Comparison of ENCODE assay signal across 16 cellular contexts in the genomic region with DNA sequence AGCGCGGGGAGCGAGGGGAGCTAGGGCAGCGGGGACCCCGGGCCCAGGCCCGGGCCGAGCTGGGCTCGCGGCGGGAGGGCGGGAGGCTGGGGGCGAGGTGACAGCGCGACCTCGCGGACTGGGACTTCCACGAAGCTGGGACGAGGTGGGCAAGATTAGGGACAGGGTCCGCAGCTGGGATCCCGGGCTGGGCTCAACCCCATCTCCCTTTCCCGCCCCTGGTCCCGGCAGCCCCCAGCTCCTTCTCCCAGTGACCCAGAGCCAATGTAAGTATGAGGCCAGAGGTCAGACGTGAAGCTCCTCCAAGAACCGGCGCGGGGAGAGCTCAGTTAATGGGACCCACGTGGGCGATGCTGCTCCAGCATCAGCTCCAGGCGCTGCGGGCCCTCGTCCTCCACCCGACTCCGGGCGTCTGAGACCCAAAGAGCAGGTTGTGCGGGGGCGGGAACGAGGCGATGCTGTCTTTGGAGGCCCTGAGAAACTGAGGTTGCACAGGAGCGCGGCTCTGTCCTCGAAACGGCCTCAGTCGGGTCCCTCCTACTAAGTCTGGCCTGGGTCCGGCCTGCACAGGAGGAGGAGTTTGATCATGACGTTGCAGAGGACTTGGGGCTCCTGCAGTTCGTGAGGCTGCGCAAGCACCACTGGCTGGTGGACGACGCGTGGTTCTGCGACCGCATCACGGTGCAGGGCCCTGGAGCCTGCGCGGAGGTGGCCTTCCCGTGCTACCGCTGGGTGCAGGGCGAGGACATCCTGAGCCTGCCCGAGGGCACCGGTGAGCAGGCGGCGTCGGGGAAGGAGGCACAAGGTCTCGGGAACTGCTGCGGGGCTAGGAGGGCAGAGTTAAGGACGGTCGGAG. TPM values are rescaled to one million over a fixed set of nuclear protein-coding genes. Genes with fewer than 3 reads are reported as not detected.
DNase-seq lines count a peak whose midpoint lies in the region; ATAC-seq and TF ChIP-seq lines count a peak whose summit lies in the region.
"Had no signal": no experiment of that assay in that cellular context is flagged by ENCODE, and none has a peak within 500 bp of the region (broad histone marks: within the 10 kb centered on the region; RNA-seq: fewer than 3 reads in every experiment).

No MANE protein-coding gene starts in this region.

- H3K4me1 ChIP-seq in breast epithelium: peaks cover 0 to 6% of the 10 kb centered on the region in 2 donors
- peaks cover 0 to 17% (median 8%) of the 10 kb centered on the region in 9 donors for H3K4me1 ChIP-seq in heart right ventricle
- H3K4me1 ChIP-seq in neural progenitor cell: peaks cover 11% of the 10 kb centered on the region
- peaks cover 3% of the 10 kb centered on the region for H3K4me1 ChIP-seq in upper lobe of right lung

- intact Hi-C loops in breast epithelium (cut with DNase I; ENCODE audit: low total_unique reads): no loop called here
- intact Hi-C loops in MCF 10A (cut with micrococcal nuclease): no loop called here
- intact Hi-C loops in heart right ventricle (cut with DNase I): loop anchor here in 1 of 10 donors (5.0 kb wide), 1 partner anchor 329 kb away; no protein-coding TSS in a partner anchor
- intact Hi-C loops in upper lobe of right lung (cut with DNase I): no loop called here

- H3K27ac Mint-ChIP-seq in MCF 10A (ENCODE audit: low read depth, unreplicated experiment): no peak overlapping the region
- no peak overlapping the region for H3K27ac Mint-ChIP-seq in neural progenitor cell
- no peak overlapping the region for H3K27ac Mint-ChIP-seq in activated CD4-positive, alpha-beta T cell treated with anti-CD3 and anti-CD28 coated beads, Interleukin-2, amount 10 ng/mL, durations not matched to agents 7 days and 5 days
- H3K27ac Mint-ChIP-seq: dendritic cell treated with granulocyte-macrophage colony-stimulating factor and Interleukin-4, amounts not matched to agents 40 ng/mL and 50 ng/mL, for 4 days had no signal

- H3K9me3 Mint-ChIP-seq in MCF 10A (ENCODE audit: unreplicated experiment) (no peaks in the 10 kb centered on the region), neural progenitor cell (peaks cover 3% of the 10 kb centered on the region)
- H3K9me3 Mint-ChIP-seq in activated CD4-positive, alpha-beta T cell treated with anti-CD3 and anti-CD28 coated beads, Interleukin-2, amount 10 ng/mL, durations not matched to agents 7 days and 5 days: no peaks in the 10 kb centered on the region
- H3K9me3 Mint-ChIP-seq: dendritic cell treated with granulocyte-macrophage colony-stimulating factor and Interleukin-4, amounts not matched to agents 40 ng/mL and 50 ng/mL, for 4 days had no signal

- peaks cover 34% of the 10 kb centered on the region for H3K36me3 Mint-ChIP-seq in MCF 10A (ENCODE audit: insufficient read depth, unreplicated experiment)
- peaks cover 11% of the 10 kb centered on the region for H3K36me3 Mint-ChIP-seq in neural progenitor cell
- peaks cover 36% of the 10 kb centered on the region for H3K36me3 Mint-ChIP-seq in activated CD4-positive, alpha-beta T cell treated with anti-CD3 and anti-CD28 coated beads, Interleukin-2, amount 10 ng/mL, durations not matched to agents 7 days and 5 days (ENCODE audit: low read depth)

- CTCF ChIA-PET in MCF 10A (lab: Yijun Ruan, JAX): interaction anchor here (0.8 to 1.3 kb wide), 2 partner anchors 8 to 85 kb away, joined by 3 to 4 read pairs; no protein-coding TSS in a partner anchor
- CTCF ChIA-PET in activated CD4-positive, alpha-beta T cell treated with anti-CD3 and anti-CD28 coated beads, Interleukin-2, amount 10 ng/mL, durations not matched to agents 7 days and 5 days (lab: Charles Lee): interaction anchor here (0.9 to 1.8 kb wide), 2 partner anchors 8 to 11 kb away, joined by 3 to 13 read pairs; no protein-coding TSS in a partner anchor

- H3K9ac ChIP-seq in neural progenitor cell: no peak overlapping the region

- peaks cover 8% of the 10 kb centered on the region for H3K36me3 ChIP-seq in breast epithelium
- peaks cover 0 to 48% (median 0%) of the 10 kb centered on the region in 9 donors for H3K36me3 ChIP-seq in heart right ventricle
- H3K36me3 ChIP-seq in neural progenitor cell: no peaks in the 10 kb centered on the region
- peaks cover 18% of the 10 kb centered on the region for H3K36me3 ChIP-seq in upper lobe of right lung

- TF ChIP-seq CTCF in breast epithelium (IDR thresholded peaks at IDR 0.05) (no peak), MCF 10A (IDR thresholded peaks at IDR 0.05; ENCODE audit: unreplicated experiment) (no peak), heart right ventricle (IDR thresholded peaks at IDR 0.05) (no peak), neural progenitor cell (IDR thresholded peaks at IDR 0.05) (no peak), upper lobe of right lung (IDR thresholded peaks at IDR 0.05) (no peak)

- H4K20me1 ChIP-seq in neural progenitor cell (ENCODE audit: low read depth): peaks cover 3% of the 10 kb centered on the region

- H3K9me3 ChIP-seq in breast epithelium: no peaks in the 10 kb centered on the region
- no peaks in the 10 kb centered on the region for H3K9me3 ChIP-seq in heart right ventricle
- no peaks in the 10 kb centered on the region for H3K9me3 ChIP-seq in neural progenitor cell (ENCODE audit: low read depth)
- no peaks in the 10 kb centered on the region for H3K9me3 ChIP-seq in upper lobe of right lung
- H3K9me3 ChIP-seq: gastroesophageal sphincter had no signal

- H3K27ac ChIP-seq in breast epithelium (no peak overlapping the region), heart right ventricle (no peak overlapping the region), neural progenitor cell (no peak overlapping the region), upper lobe of right lung (no peak overlapping the region)
- H3K27ac ChIP-seq: gastroesophageal sphincter, VCaP had no signal

- no peak for DNase-seq in breast epithelium (ENCODE audit: low spot score in 2 of 2)
- no peak for DNase-seq in MCF 10A (ENCODE audit: unreplicated experiment)
- DNase-seq in heart right ventricle: no peak
- DNase-seq in neural progenitor cell (ENCODE audit: low spot score): no peak
- no peak for DNase-seq in upper lobe of right lung
- no peak for DNase-seq in stimulated activated CD4-positive, alpha-beta T cell treated with anti-CD3 and anti-CD28 coated beads, Interleukin-1b, Interleukin-23, amount 100 ng/mL, for 48 hours
- DNase-seq in NCI-H226: no peak
- no peak for DNase-seq in activated CD4-positive, alpha-beta T cell treated with anti-CD3 and anti-CD28 coated beads, Interleukin-2, amount 10 ng/mL, durations not matched to agents 7 days and 5 days
- DNase-seq: midbrain, NCI-H2081 had no signal

- POLR2A ChIA-PET in MCF 10A (lab: Yijun Ruan, JAX): interaction anchor here (1.2 kb wide), 1 partner anchor 8 kb away, joined by 3 read pairs; no protein-coding TSS in a partner anchor
- POLR2A ChIA-PET in activated CD4-positive, alpha-beta T cell treated with anti-CD3 and anti-CD28 coated beads, Interleukin-2, amount 10 ng/mL, durations not matched to agents 7 days and 5 days (lab: Charles Lee): no interaction called here

- H3K79me2 ChIP-seq in neural progenitor cell (ENCODE audit: low read depth): no peaks in the 10 kb centered on the region

- H3K27me3 Mint-ChIP-seq in MCF 10A (ENCODE audit: insufficient read depth, unreplicated experiment): no peaks in the 10 kb centered on the region
- peaks cover 11% of the 10 kb centered on the region for H3K27me3 Mint-ChIP-seq in neural progenitor cell (ENCODE audit: insufficient read depth, low read depth)
- no peaks in the 10 kb centered on the region for H3K27me3 Mint-ChIP-seq in activated CD4-positive, alpha-beta T cell treated with anti-CD3 and anti-CD28 coated beads, Interleukin-2, amount 10 ng/mL, durations not matched to agents 7 days and 5 days

- peak overlapping the region; percentile 81 for H3K4me2 ChIP-seq in neural progenitor cell

- BruUV-seq in MCF 10A (replicated peaks; lab: Mats Ljungman, UMichigan): no TSS peak

- peaks cover 8% of the 10 kb centered on the region for H3F3A ChIP-seq in neural progenitor cell (ENCODE audit: low read depth)

- peak overlapping the region; percentile 90 for H2AFZ ChIP-seq in neural progenitor cell (replicated peaks)

- H3K4me3 Mint-ChIP-seq in MCF 10A (ENCODE audit: unreplicated experiment) (no peak overlapping the region), neural progenitor cell (no peak overlapping the region)
- no peak overlapping the region for H3K4me3 Mint-ChIP-seq in activated CD4-positive, alpha-beta T cell treated with anti-CD3 and anti-CD28 coated beads, Interleukin-2, amount 10 ng/mL, durations not matched to agents 7 days and 5 days
- H3K4me3 Mint-ChIP-seq: dendritic cell treated with granulocyte-macrophage colony-stimulating factor and Interleukin-4, amounts not matched to agents 40 ng/mL and 50 ng/mL, for 4 days had no signal

- peak overlapping the region; percentile 21 to 66 (median 47) for H3K4me3 ChIP-seq in breast epithelium
- H3K4me3 ChIP-seq in heart right ventricle: peak overlapping the region in 9 of 10 donors; percentile 21 to 45 (median 41)
- H3K4me3 ChIP-seq in neural progenitor cell: peak overlapping the region; percentile 41
- H3K4me3 ChIP-seq in upper lobe of right lung: no peak overlapping the region

- peak in 4 of 8 donors; percentile 17 to 31 (median 24) for ATAC-seq in heart right ventricle
- ATAC-seq in upper lobe of right lung: peak; percentile 4
- ATAC-seq: SK-N-SH treated with all-trans-retinoic acid at 6 μM for 48 hours had no signal

- H3K4me1 Mint-ChIP-seq in MCF 10A (ENCODE audit: insufficient read depth, unreplicated experiment) (no peaks in the 10 kb centered on the region), neural progenitor cell (peaks cover 2% of the 10 kb centered on the region)
- H3K4me1 Mint-ChIP-seq in activated CD4-positive, alpha-beta T cell treated with anti-CD3 and anti-CD28 coated beads, Interleukin-2, amount 10 ng/mL, durations not matched to agents 7 days and 5 days: no peaks in the 10 kb centered on the region

- H3K27me3 ChIP-seq in breast epithelium: no peaks in the 10 kb centered on the region
- H3K27me3 ChIP-seq in heart right ventricle: peaks cover 0 to under 1% (median 0%) of the 10 kb centered on the region in 7 donors
- H3K27me3 ChIP-seq in neural progenitor cell: peaks cover 39% of the 10 kb centered on the region
- no peaks in the 10 kb centered on the region for H3K27me3 ChIP-seq in upper lobe of right lung

- WGBS in heart right ventricle, 2 donors: 58 to 63% methylated on average over 66 to 67 of the region's 67 CpGs

- no peak for TF ChIP-seq POLR2A in breast epithelium (IDR thresholded peaks at IDR 0.05)

RNA-seq across cellular contexts. Expression of a gene that starts 0.6 kb away (rescaled TPM):
- total RNA-seq in breast epithelium: not detected
- not detected in 2 replicates for total RNA-seq in MCF 10A (2022)
- total RNA-seq in heart right ventricle: under 1 TPM in 1 of 10 donors, not detected in 9; 0.11 TPM
- under 1 TPM in 1 of 2 donors, not detected in 1; 0.04 TPM for polyA plus RNA-seq in heart right ventricle
- total RNA-seq in neural progenitor cell (ENCODE audit: low replicate concordance): 0.21 and 0.40 TPM in 2 replicates
- total RNA-seq in upper lobe of right lung: 0.17 TPM
- total RNA-seq in activated CD4-positive, alpha-beta T cell treated with anti-CD3 and anti-CD28 coated beads, Interleukin-2, amount 10 ng/mL, durations not matched to agents 7 days and 5 days: not detected
- total RNA-seq: pulmonary artery endothelial cell had no signal

RNA-seq across cellular contexts. Expression of a gene that starts 15.9 kb away (rescaled TPM):
- total RNA-seq in breast epithelium (100 to 1,000 TPM in 1 of 3 donors, 10 to 100 TPM in 2; 18.7 to 154 (median 93.4) TPM), MCF 10A (2022) (155 and 209 TPM in 2 replicates), heart right ventricle (100 to 1,000 TPM; 144 to 241 (median 160) TPM), neural progenitor cell (ENCODE audit: low replicate concordance) (104 and 137 TPM in 2 replicates), upper lobe of right lung (284 TPM)
- 100 to 1,000 TPM; 220 to 429 TPM for polyA plus RNA-seq in heart right ventricle
- total RNA-seq in activated CD4-positive, alpha-beta T cell treated with anti-CD3 and anti-CD28 coated beads, Interleukin-2, amount 10 ng/mL, durations not matched to agents 7 days and 5 days: 100 to 1,000 TPM; 134 to 170 TPM

RNA-seq across cellular contexts. Expression of a gene that starts 26.4 kb away (rescaled TPM):
- 1 to 10 TPM; 1.4 to 5.9 (median 4.1) TPM for total RNA-seq in breast epithelium
- total RNA-seq in MCF 10A (2022): not detected in 2 replicates
- 10 to 100 TPM in 8 of 10 donors, 1 to 10 TPM in 2; 9.6 to 35.4 (median 18.3) TPM for total RNA-seq in heart right ventricle
- 1 to 10 TPM; 9.5 to 9.7 TPM for polyA plus RNA-seq in heart right ventricle
- total RNA-seq in neural progenitor cell (ENCODE audit: low replicate concordance): 3.8 and 5.3 TPM in 2 replicates
- total RNA-seq in upper lobe of right lung: 42.6 TPM
- total RNA-seq in activated CD4-positive, alpha-beta T cell treated with anti-CD3 and anti-CD28 coated beads, Interleukin-2, amount 10 ng/mL, durations not matched to agents 7 days and 5 days: under 1 TPM; 0.40 TPM

RNA-seq across cellular contexts. Expression of a gene that starts 39.3 kb away (rescaled TPM):
- total RNA-seq in breast epithelium (1 to 10 TPM in 2 of 3 donors, under 1 TPM in 1; 0.32 to 3.5 (median 2.6) TPM), MCF 10A (2022) (7.5 and 11.1 TPM in 2 replicates), heart right ventricle (1 to 10 TPM in 9 of 10 donors, under 1 TPM in 1; 0.70 to 2.1 (median 1.5) TPM), neural progenitor cell (ENCODE audit: low replicate concordance) (1.4 TPM in 1 of 2 replicates, not detected in the other), upper lobe of right lung (10.1 TPM)
- 1 to 10 TPM; 1.1 to 2.0 TPM for polyA plus RNA-seq in heart right ventricle
- total RNA-seq in activated CD4-positive, alpha-beta T cell treated with anti-CD3 and anti-CD28 coated beads, Interleukin-2, amount 10 ng/mL, durations not matched to agents 7 days and 5 days: 10 to 100 TPM; 18.0 to 19.1 TPM

RNA-seq across cellular contexts. Expression of a gene that starts 47.4 kb away (rescaled TPM):
- total RNA-seq in breast epithelium (1 to 10 TPM in 2 of 3 donors, not detected in 1; 1.5 to 3.6 TPM), MCF 10A (2022) (not detected in 2 replicates), heart right ventricle (1 to 10 TPM in 1 of 10 donors, under 1 TPM in 9; 0.19 to 1.1 (median 0.48) TPM), neural progenitor cell (ENCODE audit: low replicate concordance) (not detected in 2 replicates), upper lobe of right lung (6.8 TPM)
- 1 to 10 TPM in 1 of 2 donors, under 1 TPM in 1; 0.78 to 2.1 TPM for polyA plus RNA-seq in heart right ventricle
- total RNA-seq in activated CD4-positive, alpha-beta T cell treated with anti-CD3 and anti-CD28 coated beads, Interleukin-2, amount 10 ng/mL, durations not matched to agents 7 days and 5 days: not detected
- total RNA-seq: temporal lobe had no signal
